ENCODE assay signal across 22 cellular contexts in genomic region chr1:192858456-192858855, GRCh38.
"Had no signal": no experiment of that assay in that cellular context is flagged by ENCODE, and none has a peak within 500 bp of the region (broad histone marks: within the 10 kb centered on the region; RNA-seq: fewer than 3 reads in every experiment).

No MANE protein-coding gene starts in this region.

- H3K9me3 Mint-ChIP-seq: activated T-cell treated with anti-CD3 and anti-CD28 coated beads, Interleukin-2, amount 50 U/mL, for 24 hours; activated T-helper 17 cell treated with anti-CD3 and anti-CD28 coated beads, Interleukin-2, amount 50 U/mL, for 72 hours; naive thymus-derived CD8-positive, alpha-beta T cell; stimulated activated effector memory CD8-positive, alpha-beta T cell treated with anti-CD3 and anti-CD28 coated beads, Interleukin-12 subunit alpha, Interleukin-12 subunit beta, amount 100 ng/mL, for 72 hours had no signal

- H3K27ac ChIP-seq: adrenal gland, ascending aorta, brain microvascular endothelial cell, neural progenitor cell, transverse colon, uterus had no signal

- DNase-seq: activated CD4-positive, alpha-beta T cell treated with anti-CD3 and anti-CD28 coated beads for 1 hour; activated CD4-positive, alpha-beta T cell treated with anti-CD3 and anti-CD28 coated beads, Interleukin-2, amount 50 U/mL, for 1 hour; activated T-cell treated with anti-CD3 and anti-CD28 coated beads, Interleukin-2, amount 50 U/mL, for 24 hours; adrenal gland; brain microvascular endothelial cell; central memory CD4-positive, alpha-beta T cell; effector memory CD4-positive, alpha-beta T cell; foreskin melanocyte; kidney; naive thymus-derived CD8-positive, alpha-beta T cell; posterior cingulate gyrus; small intestine; stimulated activated CD4-positive, alpha-beta T cell treated with anti-CD3 and anti-CD28 coated beads, Interleukin-2, amount 100 ng/mL, for 24 hours; transverse colon; uterus had no signal

- H3K27ac Mint-ChIP-seq: activated naive CD8-positive, alpha-beta T cell; activated T-cell treated with anti-CD3 and anti-CD28 coated beads, Interleukin-2, amount 50 U/mL, for 24 hours; activated T-helper 17 cell treated with anti-CD3 and anti-CD28 coated beads, Interleukin-2, amount 50 U/mL, for 72 hours; naive thymus-derived CD8-positive, alpha-beta T cell; neural progenitor cell; stimulated activated effector memory CD8-positive, alpha-beta T cell treated with anti-CD3 and anti-CD28 coated beads, Interleukin-12 subunit alpha, Interleukin-12 subunit beta, amount 100 ng/mL, for 72 hours had no signal

- H3K36me3 Mint-ChIP-seq: activated naive CD8-positive, alpha-beta T cell; naive thymus-derived CD8-positive, alpha-beta T cell; neural progenitor cell; stimulated activated effector memory CD8-positive, alpha-beta T cell treated with anti-CD3 and anti-CD28 coated beads, Interleukin-12 subunit alpha, Interleukin-12 subunit beta, amount 100 ng/mL, for 72 hours had no signal

- ATAC-seq: activated T-helper 17 cell treated with anti-CD3 and anti-CD28 coated beads, Interleukin-2, amount 50 U/mL, for 72 hours; left lobe of liver; naive thymus-derived CD8-positive, alpha-beta T cell; sciatic nerve; stimulated activated effector memory CD8-positive, alpha-beta T cell treated with anti-CD3 and anti-CD28 coated beads, Interleukin-12 subunit alpha, Interleukin-12 subunit beta, amount 100 ng/mL, for 72 hours had no signal
